ENCODE assay signal across 20 cellular contexts in genomic region chr19:16514383-16515019, GRCh38. TPM values are rescaled to one million over a fixed set of nuclear protein-coding genes. Genes with fewer than 3 reads are reported as not detected.
A peak's percentile ranks its signal among the peaks of the same experiment; 100 is the strongest.
DNase-seq lines count a peak whose midpoint lies in the region; ATAC-seq and TF ChIP-seq lines count a peak whose summit lies in the region.
"Had no signal": no experiment of that assay in that cellular context is flagged by ENCODE, and none has a peak within 500 bp of the region (broad histone marks: within the 10 kb centered on the region; RNA-seq: fewer than 3 reads in every experiment).

No MANE protein-coding gene starts in this region.

- TF ChIP-seq EP300 in Ishikawa (IDR thresholded peaks at IDR 0.05; ENCODE audit: borderline replicate concordance), result no peak

- H3K4me3 ChIP-seq in trophoblast cell (ENCODE audit: low read depth, low read length), result peak overlapping the region; percentile 18
- H3K4me3 ChIP-seq: BLaER1, body of pancreas, colonic mucosa, tibial nerve had no signal

- H2AK5ac ChIP-seq in trophoblast cell (ENCODE audit: low read length), result no peak overlapping the region

- no peak overlapping the region for H3K4me3 Mint-ChIP-seq in activated T-helper 17 cell treated with anti-CD3 and anti-CD28 coated beads, Interleukin-2, amount 50 U/mL, for 72 hours
- no peak overlapping the region for H3K4me3 Mint-ChIP-seq in activated T-cell treated with anti-CD3 and anti-CD28 coated beads, Interleukin-2, amount 50 U/mL, for 4 hours
- H3K4me3 Mint-ChIP-seq: HFFc6; natural killer cell treated with Interleukin-12 subunit alpha and Interleukin-12 subunit beta and Interleukin-15 and Interleukin-18, amount 100 ng/mL, for 72 hours had no signal

- no peak overlapping the region for H2BK5ac ChIP-seq in trophoblast cell (ENCODE audit: low read depth, low read length, poor library complexity)

- no peaks in the 10 kb centered on the region for H3K4me1 Mint-ChIP-seq in activated T-helper 17 cell treated with anti-CD3 and anti-CD28 coated beads, Interleukin-2, amount 50 U/mL, for 72 hours
- H3K4me1 Mint-ChIP-seq in activated T-cell treated with anti-CD3 and anti-CD28 coated beads, Interleukin-2, amount 50 U/mL, for 4 hours (ENCODE audit: low read depth), result peaks cover 1% of the 10 kb centered on the region

- no peak overlapping the region for H3K4ac ChIP-seq in trophoblast cell (ENCODE audit: low read depth, low read length)

- no peaks in the 10 kb centered on the region for H3K27me3 ChIP-seq in trophoblast cell (ENCODE audit: insufficient read depth, low read length)
- H3K27me3 ChIP-seq: BLaER1, body of pancreas, colonic mucosa, tibial nerve had no signal

- no peak overlapping the region for H2BK12ac ChIP-seq in trophoblast cell (ENCODE audit: low read length)

- no peak overlapping the region for H3K23ac ChIP-seq in trophoblast cell (ENCODE audit: low read length)

- WGBS in trophoblast cell (ENCODE audit: extremely low coverage, insufficient coverage, insufficient read length), result no CpG with 5 or more reads among the region's 24 CpGs

- peak; percentile 15; the same call in 1 of the 2 replicates for TF ChIP-seq RAD21 in Ishikawa (IDR thresholded peaks at IDR 0.05; ENCODE audit: low read depth)

- no peak overlapping the region for H2AFZ ChIP-seq in trophoblast cell (ENCODE audit: insufficient read depth, low read length, poor library complexity)

- no peaks in the 10 kb centered on the region for H3K4me1 ChIP-seq in trophoblast cell (ENCODE audit: control insufficient read depth in 1 of 2, insufficient read depth in 2 of 2, low read length in 2 of 2)
- H3K4me1 ChIP-seq: body of pancreas, colonic mucosa had no signal

- H3K27me3 Mint-ChIP-seq in activated T-helper 17 cell treated with anti-CD3 and anti-CD28 coated beads, Interleukin-2, amount 50 U/mL, for 72 hours, result no peaks in the 10 kb centered on the region
- no peaks in the 10 kb centered on the region for H3K27me3 Mint-ChIP-seq in activated T-cell treated with anti-CD3 and anti-CD28 coated beads, Interleukin-2, amount 50 U/mL, for 4 hours (ENCODE audit: low read depth)
- H3K27me3 Mint-ChIP-seq: natural killer cell treated with Interleukin-12 subunit alpha and Interleukin-12 subunit beta and Interleukin-15 and Interleukin-18, amount 100 ng/mL, for 72 hours; progenitor cell of endocrine pancreas had no signal

- no peaks in the 10 kb centered on the region for H3K79me1 ChIP-seq in trophoblast cell (ENCODE audit: low read length)

- H4K91ac ChIP-seq in trophoblast cell (ENCODE audit: low read depth, low read length), result no peak overlapping the region

- no peak overlapping the region for H3K18ac ChIP-seq in trophoblast cell (ENCODE audit: low read length)

- H3K36me3 ChIP-seq in trophoblast cell (ENCODE audit: control insufficient read depth in 1 of 2, insufficient read depth in 2 of 2, low read length in 2 of 2), result peaks cover 44 to 48% of the 10 kb centered on the region in 2 experiments

- no peak for DNase-seq in trophoblast cell
- DNase-seq in activated T-cell treated with anti-CD3 and anti-CD28 coated beads, Interleukin-2, amount 50 U/mL, for 4 hours, result no peak
- no peak for DNase-seq in activated CD4-positive, alpha-beta T cell treated with anti-CD3 and anti-CD28 coated beads for 4 hours
- DNase-seq: activated CD4-positive, alpha-beta T cell treated with anti-CD3 and anti-CD28 coated beads for 48 hours; activated naive CD4-positive, alpha-beta T cell treated with anti-CD3 and anti-CD28 coated beads, Interleukin-2, amount 50 U/mL, for 16 hours; body of pancreas; colonic mucosa; erythroblast; glutamatergic neuron; HFFc6; NCI-H2029; NCI-H524; OCI-M1 had no signal

- no peak overlapping the region for H3K9ac ChIP-seq in trophoblast cell (ENCODE audit: low read length)
- H3K9ac ChIP-seq: BLaER1 had no signal

- H3K27ac ChIP-seq in trophoblast cell (ENCODE audit: low read depth, low read length), result no peak overlapping the region
- H3K27ac ChIP-seq: BLaER1, body of pancreas, colonic mucosa, tibial nerve had no signal

- no peak overlapping the region for H3K4me2 ChIP-seq in trophoblast cell (ENCODE audit: low read length)
- H3K4me2 ChIP-seq: BLaER1 had no signal

- H3K36me3 Mint-ChIP-seq in activated T-helper 17 cell treated with anti-CD3 and anti-CD28 coated beads, Interleukin-2, amount 50 U/mL, for 72 hours (ENCODE audit: low read depth), result peaks cover 29% of the 10 kb centered on the region
- peaks cover 17% of the 10 kb centered on the region for H3K36me3 Mint-ChIP-seq in activated T-cell treated with anti-CD3 and anti-CD28 coated beads, Interleukin-2, amount 50 U/mL, for 4 hours (ENCODE audit: insufficient read depth)
- H3K36me3 Mint-ChIP-seq: natural killer cell treated with Interleukin-12 subunit alpha and Interleukin-12 subunit beta and Interleukin-15 and Interleukin-18, amount 100 ng/mL, for 72 hours had no signal

- H3K14ac ChIP-seq in trophoblast cell (ENCODE audit: low read length), result no peak overlapping the region

- H3K27ac Mint-ChIP-seq in activated T-helper 17 cell treated with anti-CD3 and anti-CD28 coated beads, Interleukin-2, amount 50 U/mL, for 72 hours, result no peak overlapping the region
- H3K27ac Mint-ChIP-seq: HFFc6; natural killer cell treated with Interleukin-12 subunit alpha and Interleukin-12 subunit beta and Interleukin-15 and Interleukin-18, amount 100 ng/mL, for 72 hours; progenitor cell of endocrine pancreas had no signal

- H4K12ac ChIP-seq in trophoblast cell (ENCODE audit: low read depth, low read length), result no peak overlapping the region

- peaks cover 4% of the 10 kb centered on the region for H3K9me3 ChIP-seq in trophoblast cell (ENCODE audit: insufficient read depth, low read depth, low read length)
- H3K9me3 ChIP-seq: BLaER1, body of pancreas, colonic mucosa, tibial nerve had no signal

- H3K79me2 ChIP-seq in trophoblast cell (ENCODE audit: control insufficient read depth, insufficient read depth, low read length, poor library complexity), result no peaks in the 10 kb centered on the region

- H4K8ac ChIP-seq in trophoblast cell (ENCODE audit: low read depth, low read length), result no peak overlapping the region

- no peak overlapping the region for H2BK120ac ChIP-seq in trophoblast cell (ENCODE audit: insufficient read depth, low read length, poor library complexity)

- peak; percentile 6 for ATAC-seq in activated T-helper 17 cell treated with anti-CD3 and anti-CD28 coated beads, Interleukin-2, amount 50 U/mL, for 72 hours (replicated peaks)
- no peak for ATAC-seq in activated T-cell treated with anti-CD3 and anti-CD28 coated beads, Interleukin-2, amount 50 U/mL, for 4 hours
- ATAC-seq: body of pancreas, SK-N-SH treated with all-trans-retinoic acid at 6 μM for 48 hours had no signal

- H3K9me3 Mint-ChIP-seq in activated T-helper 17 cell treated with anti-CD3 and anti-CD28 coated beads, Interleukin-2, amount 50 U/mL, for 72 hours, result no peaks in the 10 kb centered on the region
- no peaks in the 10 kb centered on the region for H3K9me3 Mint-ChIP-seq in activated T-cell treated with anti-CD3 and anti-CD28 coated beads, Interleukin-2, amount 50 U/mL, for 4 hours
- H3K9me3 Mint-ChIP-seq: HFFc6; natural killer cell treated with Interleukin-12 subunit alpha and Interleukin-12 subunit beta and Interleukin-15 and Interleukin-18, amount 100 ng/mL, for 72 hours had no signal

TF ChIP-seq in Ishikawa, 13 proteins besides CTCF, POLR2A, EP300 and RAD21 (continues in another document):
- no peak for TF ChIP-seq USF1 (IDR thresholded peaks at IDR 0.05)
- no peak for TF ChIP-seq CREB1 (IDR thresholded peaks at IDR 0.05; ENCODE audit: low read depth)
- TF ChIP-seq MAX (IDR thresholded peaks at IDR 0.05), result no peak

RNA-seq across cellular contexts. Expression of gene C19orf44, which starts 18.3 kb away (rescaled TPM):
- 1 to 10 TPM; 4.0 to 4.2 TPM for total RNA-seq in activated T-helper 17 cell treated with anti-CD3 and anti-CD28 coated beads, Interleukin-2, amount 50 U/mL, for 72 hours
- polyA plus RNA-seq in trophoblast cell (2013), result 2.6 and 2.7 TPM in 2 replicates
- 1 to 10 TPM; 2.4 to 3.2 (median 2.7) TPM for total RNA-seq in activated T-cell treated with anti-CD3 and anti-CD28 coated beads, Interleukin-2, amount 50 U/mL, for 4 hours

RNA-seq across cellular contexts. Expression of gene CALR3, which starts 18.5 kb away (rescaled TPM):
- total RNA-seq in activated T-helper 17 cell treated with anti-CD3 and anti-CD28 coated beads, Interleukin-2, amount 50 U/mL, for 72 hours, result not detected
- polyA plus RNA-seq in trophoblast cell (2013), result 0.12 and 0.25 TPM in 2 replicates
- total RNA-seq in activated T-cell treated with anti-CD3 and anti-CD28 coated beads, Interleukin-2, amount 50 U/mL, for 4 hours, result not detected
- total RNA-seq: body of pancreas; colonic mucosa; HFFc6; natural killer cell treated with Interleukin-12 subunit alpha and Interleukin-12 subunit beta and Interleukin-15 and Interleukin-18, amount 100 ng/mL, for 72 hours; progenitor cell of endocrine pancreas; tibial nerve had no signal

RNA-seq across cellular contexts. Expression of gene CHERP, which starts 27.7 kb away (rescaled TPM):
- total RNA-seq in activated T-helper 17 cell treated with anti-CD3 and anti-CD28 coated beads, Interleukin-2, amount 50 U/mL, for 72 hours, result 10 to 100 TPM; 56.5 to 74.9 TPM
- 48.8 and 49.6 TPM in 2 replicates for polyA plus RNA-seq in trophoblast cell (2013)
- 100 to 1,000 TPM in 2 of 3 donors, 10 to 100 TPM in 1; 98.7 to 107 (median 103) TPM for total RNA-seq in activated T-cell treated with anti-CD3 and anti-CD28 coated beads, Interleukin-2, amount 50 U/mL, for 4 hours

RNA-seq across cellular contexts. Expression of gene EPS15L1, which starts 42.7 kb away (rescaled TPM):
- 10 to 100 TPM; 35.6 to 45.0 TPM for total RNA-seq in activated T-helper 17 cell treated with anti-CD3 and anti-CD28 coated beads, Interleukin-2, amount 50 U/mL, for 72 hours
- 18.1 and 19.9 TPM in 2 replicates for polyA plus RNA-seq in trophoblast cell (2013)
- total RNA-seq in activated T-cell treated with anti-CD3 and anti-CD28 coated beads, Interleukin-2, amount 50 U/mL, for 4 hours, result 10 to 100 TPM; 37.0 to 40.1 (median 38.1) TPM

RNA-seq across cellular contexts. Expression of gene SLC35E1, which starts 57.7 kb away (rescaled TPM):
- 100 to 1,000 TPM in 1 of 2 donors, 10 to 100 TPM in 1; 71.8 to 117 TPM for total RNA-seq in activated T-helper 17 cell treated with anti-CD3 and anti-CD28 coated beads, Interleukin-2, amount 50 U/mL, for 72 hours
- polyA plus RNA-seq in trophoblast cell (2013), result 101 TPM in 2 replicates
- total RNA-seq in activated T-cell treated with anti-CD3 and anti-CD28 coated beads, Interleukin-2, amount 50 U/mL, for 4 hours, result 10 to 100 TPM; 48.1 to 48.5 (median 48.1) TPM
